Comparison of ENCODE assay signal across 9 cellular contexts in genomic region chr20:25039697-25040437, GRCh38. TPM values are rescaled to one million over a fixed set of nuclear protein-coding genes. Genes with fewer than 3 reads are reported as not detected.
DNase-seq lines count a peak whose midpoint lies in the region; ATAC-seq and TF ChIP-seq lines count a peak whose summit lies in the region.
"Had no signal": no experiment of that assay in that cellular context is flagged by ENCODE, and none has a peak within 500 bp of the region (broad histone marks: within the 10 kb centered on the region; RNA-seq: fewer than 3 reads in every experiment).

No MANE protein-coding gene starts in this region.

- no peaks in the 10 kb centered on the region for H3K27me3 ChIP-seq in lower lobe of right lung (ENCODE audit: low read depth)
- H3K27me3 ChIP-seq in thyroid gland = no peaks in the 10 kb centered on the region
- H3K27me3 ChIP-seq in HAP-1 (ENCODE audit: low read depth) = no peaks in the 10 kb centered on the region

- H3K4me1 ChIP-seq in lower lobe of right lung (peaks cover 87% of the 10 kb centered on the region), thyroid gland (peaks cover 72 to 92% of the 10 kb centered on the region in 2 donors), HAP-1 (no peaks in the 10 kb centered on the region)

- no peaks in the 10 kb centered on the region for H3K9me3 ChIP-seq in lower lobe of right lung
- no peaks in the 10 kb centered on the region for H3K9me3 ChIP-seq in thyroid gland
- H3K9me3 ChIP-seq in HAP-1 = no peaks in the 10 kb centered on the region

- H3K4me3 ChIP-seq in lower lobe of right lung (peak overlapping the region; percentile 4), thyroid gland (replicated peaks in 1 of 3) (no peak overlapping the region), HAP-1 (no peak overlapping the region)

- peak in 1 of 2 donors; percentile 22 for TF ChIP-seq POLR2A in thyroid gland (IDR thresholded peaks at IDR 0.05)

- TF ChIP-seq CTCF in lower lobe of right lung (IDR thresholded peaks at IDR 0.05) (no peak), thyroid gland (IDR thresholded peaks at IDR 0.05) (peak in 2 of 6 experiments; percentile 20 to 30)

- ATAC-seq in lower lobe of right lung = peak; percentile 80 to 85
- ATAC-seq: HCT116 had no signal

- H3K36me3 ChIP-seq in lower lobe of right lung = peaks cover 7% of the 10 kb centered on the region
- H3K36me3 ChIP-seq in thyroid gland = no peaks in the 10 kb centered on the region
- H3K36me3 ChIP-seq in HAP-1 (replicated peaks) = no peaks in the 10 kb centered on the region

- in situ Hi-C loops in HAP-1 (cut with MboI; ENCODE audit: low sequenced_read_pairs) = no loop called here

- WGBS in thyroid gland, 2 donors = 7 to 20% methylated on average over 9 of the region's 9 CpGs

- peak; percentile 86 for DNase-seq in NCI-H2029 (lab: John Stamatoyannopoulos, UW)
- DNase-seq in lower lobe of right lung = peak; percentile 85
- peak; percentile 97 to 98 for DNase-seq in thyroid gland
- no peak for DNase-seq in NCI-H1694 (lab: John Stamatoyannopoulos, UW)
- no peak for DNase-seq in HAP-1 (ENCODE audit: low spot score in 2 of 2)
- no peak for DNase-seq in stimulated activated naive CD4-positive, alpha-beta T cell treated with Interleukin-2 at 50 U/mL for 16 hours (lab: John Stamatoyannopoulos, UW)

- intact Hi-C loops in lower lobe of right lung (cut with DNase I) = no loop called here
- intact Hi-C loops in thyroid gland (cut with DNase I) = no loop called here

- H3K27ac ChIP-seq in cingulate gyrus (ENCODE audit: low read depth, low read length) (peak overlapping the region; percentile 90), lower lobe of right lung (peak overlapping the region; percentile 73), thyroid gland (peak overlapping the region; percentile 93 to 97 (median 94))

RNA-seq across cellular contexts. Expression of gene ACSS1, which starts 18.1 kb away (rescaled TPM):
- total RNA-seq in lower lobe of right lung (41.8 TPM), thyroid gland (10 to 100 TPM; 45.8 to 57.4 (median 52.1) TPM)

RNA-seq across cellular contexts. Expression of gene VSX1, which starts 42.1 kb away (rescaled TPM):
- total RNA-seq in lower lobe of right lung (not detected), thyroid gland (not detected)
- total RNA-seq: T-helper 2 cell treated with Interferon-gamma antibody and Interleukin-4, amounts not matched to agents 100 ng/mL and 5 ng/mL, for 36 hours had no signal

RNA-seq across cellular contexts. Expression of gene APMAP, which starts 47.3 kb away (rescaled TPM):
- total RNA-seq in lower lobe of right lung = 82.9 TPM
- total RNA-seq in thyroid gland = 100 to 1,000 TPM; 171 to 205 (median 186) TPM

Comparison
In these comparisons a context has a peak if more than half of its experiments do, and no peak if none do; other contexts are left out.
1. DNase-seq: peak in NCI-H2029 (single experiment), lower lobe of right lung (single experiment) and thyroid gland (2 of 2); none in NCI-H1694 (single experiment), HAP-1 (0 of 2) and stimulated activated naive CD4-positive, alpha-beta T cell treated with Interleukin-2 at 50 U/mL for 16 hours (single experiment).
2. Peak in every context shown above with its lines, with median percentiles within 50 percentile points of each other: H3K27ac ChIP-seq.